Comparison of ENCODE assay signal across 8 cellular contexts in genomic region chr19:7871280-7871529, GRCh38. TPM values are rescaled to one million over a fixed set of nuclear protein-coding genes. Genes with fewer than 3 reads are reported as not detected.
DNase-seq lines count a peak whose midpoint lies in the region; ATAC-seq and TF ChIP-seq lines count a peak whose summit lies in the region.

No MANE protein-coding gene starts in this region.

- dilution Hi-C loops in IMR-90 (cut with HindIII; ENCODE audit: low sequenced_read_pairs, unreplicated experiment), result no loop called here

- H3K18ac ChIP-seq in IMR-90 (ENCODE audit: low read depth, low read length), result no peak overlapping the region

- no peaks in the 10 kb centered on the region for H3K36me3 Mint-ChIP-seq in CD8-positive, alpha-beta memory T cell
- peaks cover 0 to 13% of the 10 kb centered on the region in 2 donors for H3K36me3 Mint-ChIP-seq in naive B cell

- intact Hi-C loops in IMR-90 (cut with micrococcal nuclease) (no loop called here), body of pancreas (cut with DNase I) (no loop called here)

- H3K14ac ChIP-seq in IMR-90 (replicated peaks; ENCODE audit: low read depth, low read length), result no peak overlapping the region

- peak overlapping the region; percentile 51 for H2AFZ ChIP-seq in IMR-90 (replicated peaks; ENCODE audit: low read length, poor library complexity)

- H3K4me3 Mint-ChIP-seq in CD8-positive, alpha-beta memory T cell, result peak overlapping the region; percentile 24 to 83 (median 67)
- peak overlapping the region in 7 of 8 donors; percentile 15 to 87 (median 70) for H3K4me3 Mint-ChIP-seq in naive B cell

- no peak overlapping the region for H3K4ac ChIP-seq in IMR-90 (ENCODE audit: low read depth, low read length)

- H3K9me3 Mint-ChIP-seq in CD8-positive, alpha-beta memory T cell, result peaks cover 0 to 2% (median 0%) of the 10 kb centered on the region in 5 donors
- H3K9me3 Mint-ChIP-seq in naive B cell, result peaks cover 0 to 10% (median 6%) of the 10 kb centered on the region in 7 donors

- H3K79me1 ChIP-seq in IMR-90 (ENCODE audit: low read depth in 1 of 2, low read length in 2 of 2), result no peaks in the 10 kb centered on the region

- peaks cover 26 to 46% (median 28%) of the 10 kb centered on the region in 3 donors for H3K4me1 Mint-ChIP-seq in CD8-positive, alpha-beta memory T cell
- peaks cover 30 to 38% (median 33%) of the 10 kb centered on the region in 3 donors for H3K4me1 Mint-ChIP-seq in naive B cell

- H3K4me1 ChIP-seq in CD8-positive, alpha-beta memory T cell (ENCODE audit: insufficient read depth, low read length), result peaks cover 31% of the 10 kb centered on the region
- H3K4me1 ChIP-seq in IMR-90 (ENCODE audit: control insufficient read depth, insufficient read depth, low read length) (peaks cover 16% of the 10 kb centered on the region), body of pancreas (peaks cover 54% of the 10 kb centered on the region)

- H3K4me2 ChIP-seq in IMR-90 (ENCODE audit: low read depth, low read length), result no peak overlapping the region

- no peak overlapping the region for H4K91ac ChIP-seq in IMR-90 (ENCODE audit: insufficient read depth, low read depth, low read length)

- H3K9me3 ChIP-seq in CD8-positive, alpha-beta memory T cell (ENCODE audit: low read length), result no peaks in the 10 kb centered on the region
- H3K9me3 ChIP-seq in IMR-90 (ENCODE audit: control insufficient read depth, insufficient read depth, low read length), result no peaks in the 10 kb centered on the region
- no peaks in the 10 kb centered on the region for H3K9me3 ChIP-seq in body of pancreas

- H3K27ac Mint-ChIP-seq in CD8-positive, alpha-beta memory T cell, result peak overlapping the region in 4 of 8 donors; percentile 16 to 73 (median 29)
- peak overlapping the region in 2 of 6 donors; percentile 11 to 92 for H3K27ac Mint-ChIP-seq in naive B cell

- WGBS in IMR-90 (ENCODE audit: extremely low coverage in 2 of 2, insufficient read length in 1 of 2), 2 experiments, result 49% methylated on average over 5 of the region's 5 CpGs; no CpG with 5 or more reads in 1 of the 2 experiments
- 30 to 35% methylated on average over 5 of the region's 5 CpGs for WGBS in body of pancreas, 2 donors

- TF ChIP-seq CTCF in IMR-90 (conservative IDR thresholded peaks at IDR 0.05; ENCODE audit: low read depth, low read length), result no peak
- TF ChIP-seq CTCF in body of pancreas (IDR thresholded peaks at IDR 0.05), result no peak

- H4K8ac ChIP-seq in IMR-90 (ENCODE audit: low read depth in 2 of 2, low read length in 2 of 2), result no peak overlapping the region

- no peak overlapping the region for H3K4me3 ChIP-seq in CD8-positive, alpha-beta memory T cell (ENCODE audit: low read length)
- H3K4me3 ChIP-seq in IMR-90 (ENCODE audit: insufficient read depth, low read depth, low read length) (no peak overlapping the region), body of pancreas (no peak overlapping the region)

- H2AK9ac ChIP-seq in IMR-90 (replicated peaks; ENCODE audit: low read depth, low read length, poor library complexity), result no peak overlapping the region

- H3K36me3 ChIP-seq in CD8-positive, alpha-beta memory T cell (ENCODE audit: insufficient read depth, low read length), result no peaks in the 10 kb centered on the region
- H3K36me3 ChIP-seq in IMR-90 (ENCODE audit: control insufficient read depth, insufficient read depth, low read length) (no peaks in the 10 kb centered on the region), body of pancreas (replicated peaks in 1 of 2; ENCODE audit: insufficient read depth in 1 of 2, low read depth in 2 of 2) (no peaks in the 10 kb centered on the region)

- DNase-seq in CD8-positive, alpha-beta memory T cell, result no peak
- DNase-seq in IMR-90 (no peak), body of pancreas (no peak), naive B cell (no peak), CD1c-positive myeloid dendritic cell (ENCODE audit: extremely low spot score) (no peak), NCI-H146 (lab: John Stamatoyannopoulos, UW) (no peak)

- H2BK5ac ChIP-seq in IMR-90 (ENCODE audit: low read depth, low read length, poor library complexity, severe bottlenecking), result no peak overlapping the region

- no peak for TF ChIP-seq POLR2A in IMR-90 (IDR thresholded peaks at IDR 0.05; ENCODE audit: low read depth, low read length)
- no peak for TF ChIP-seq POLR2A in body of pancreas (IDR thresholded peaks at IDR 0.05)

- H3K9ac ChIP-seq in IMR-90 (ENCODE audit: low read depth, low read length), result no peak overlapping the region

- H3K27me3 Mint-ChIP-seq in CD8-positive, alpha-beta memory T cell, result peaks cover 19 to 31% of the 10 kb centered on the region in 2 donors
- H3K27me3 Mint-ChIP-seq in naive B cell, result peaks cover 19 to 70% (median 48%) of the 10 kb centered on the region in 3 donors

- no peak overlapping the region for H2BK120ac ChIP-seq in IMR-90 (ENCODE audit: low read depth, low read length)

- peak overlapping the region; percentile 57 for H3K27ac ChIP-seq in CD8-positive, alpha-beta memory T cell (ENCODE audit: low read depth, low read length)
- H3K27ac ChIP-seq in IMR-90 (ENCODE audit: insufficient read depth, low read length) (no peak overlapping the region), body of pancreas (peak overlapping the region in 3 of 4 donors; percentile 76 to 85 (median 81))

- no peak for TF ChIP-seq RAD21 in IMR-90 (IDR thresholded peaks at IDR 0.05; ENCODE audit: low read length)

- CTCF ChIA-PET in CD8-positive, alpha-beta memory T cell (lab: Charles Lee), result no interaction called here
- CTCF ChIA-PET in IMR-90 (lab: Yijun Ruan, JAX), result no interaction called here

- no peak overlapping the region for H2BK20ac ChIP-seq in IMR-90 (ENCODE audit: low read depth, low read length)

- ATAC-seq in IMR-90 (ENCODE audit: low read depth), result no peak
- ATAC-seq in body of pancreas, result peak; percentile 25
- no peak for ATAC-seq in naive B cell (ENCODE audit: low read depth in 2 of 2)
- ATAC-seq in HG02938 (IDR thresholded peaks at IDR 0.05; ENCODE audit: unreplicated experiment), result no peak
- ATAC-seq in GM21576 (IDR thresholded peaks at IDR 0.05; ENCODE audit: unreplicated experiment), result no peak

- no peaks in the 10 kb centered on the region for H3K9me1 ChIP-seq in IMR-90 (ENCODE audit: insufficient read depth, low read length)

- H3K56ac ChIP-seq in IMR-90 (ENCODE audit: extremely low read depth, insufficient read depth, low read length), result no peak overlapping the region

- peaks cover 24% of the 10 kb centered on the region for H3K27me3 ChIP-seq in CD8-positive, alpha-beta memory T cell (ENCODE audit: insufficient read depth, low read length, poor library complexity, severe bottlenecking)
- peaks cover 37% of the 10 kb centered on the region for H3K27me3 ChIP-seq in IMR-90 (ENCODE audit: control insufficient read depth, insufficient read depth, low read length)
- no peaks in the 10 kb centered on the region for H3K27me3 ChIP-seq in body of pancreas

- peaks cover 8% of the 10 kb centered on the region for H4K20me1 ChIP-seq in IMR-90 (ENCODE audit: insufficient read depth, low read length)

- in situ Hi-C loops in IMR-90 (cut with MboI; ENCODE audit: low sequenced_read_pairs), result no loop called here

- no TSS peak for BruUV-seq in IMR-90 (replicated peaks; lab: Mats Ljungman, UMichigan)

- no peak overlapping the region for H2AK5ac ChIP-seq in IMR-90 (ENCODE audit: low read depth, low read length)

- no peak overlapping the region for H3K23ac ChIP-seq in IMR-90 (ENCODE audit: low read depth, low read length)

- POLR2A ChIA-PET in CD8-positive, alpha-beta memory T cell (lab: Charles Lee), result no interaction called here
- POLR2A ChIA-PET in IMR-90 (lab: Charles Lee; ENCODE audit: unreplicated experiment), result no interaction called here

- no peak overlapping the region for H2BK15ac ChIP-seq in IMR-90 (ENCODE audit: low read depth, low read length)

- no peak overlapping the region for H4K5ac ChIP-seq in IMR-90 (ENCODE audit: low read depth, low read length)

RNA-seq across cellular contexts. Expression of gene PRR36, which starts 3.0 kb away (rescaled TPM):
- not detected for total RNA-seq in CD8-positive, alpha-beta memory T cell
- polyA plus RNA-seq in CD8-positive, alpha-beta memory T cell, result not detected
- total RNA-seq in IMR-90 (2012; rRNA removed), result not detected in 2 replicates
- 0.02 and 0.06 TPM in 2 replicates for polyA plus RNA-seq in IMR-90 (2012; rRNA removed)
- polyA plus RNA-seq in IMR-90 (2012; cell fraction: cytosol; rRNA removed), result 0.05 and 0.21 TPM in 2 replicates
- 0.09 and 0.29 TPM in 2 replicates for polyA plus RNA-seq in IMR-90 (2012; cell fraction: nucleus; rRNA removed; ENCODE audit: low replicate concordance)
- 10 to 100 TPM in 1 of 2 donors, 1 to 10 TPM in 1; 1.0 to 12.9 TPM for total RNA-seq in body of pancreas
- under 1 TPM in 1 of 6 donors, not detected in 5; 0.05 TPM for polyA plus RNA-seq in naive B cell (ENCODE audit: low read depth in 6 of 6)

RNA-seq across cellular contexts. Expression of gene LRRC8E, which starts 17.1 kb away (rescaled TPM):
- not detected for total RNA-seq in CD8-positive, alpha-beta memory T cell
- not detected for polyA plus RNA-seq in CD8-positive, alpha-beta memory T cell
- total RNA-seq in IMR-90 (2012; rRNA removed) (6.9 and 7.2 TPM in 2 replicates), body of pancreas (1 to 10 TPM; 2.6 to 3.4 TPM)
- polyA plus RNA-seq in IMR-90 (2012; rRNA removed) (6.4 and 6.9 TPM in 2 replicates), naive B cell (ENCODE audit: low read depth in 6 of 6) (not detected)
- polyA plus RNA-seq in IMR-90 (2012; cell fraction: cytosol; rRNA removed), result 4.1 and 5.4 TPM in 2 replicates
- polyA plus RNA-seq in IMR-90 (2012; cell fraction: nucleus; rRNA removed; ENCODE audit: low replicate concordance), result 4.1 and 7.1 TPM in 2 replicates

RNA-seq across cellular contexts. Expression of gene MAP2K7, which starts 32.5 kb away (rescaled TPM):
- total RNA-seq in CD8-positive, alpha-beta memory T cell, result 10 to 100 TPM; 35.9 to 38.3 TPM
- 2.0 TPM for polyA plus RNA-seq in CD8-positive, alpha-beta memory T cell
- 3.9 and 4.1 TPM in 2 replicates for total RNA-seq in IMR-90 (2012; rRNA removed)
- 15.6 TPM in 2 replicates for polyA plus RNA-seq in IMR-90 (2012; rRNA removed)
- polyA plus RNA-seq in IMR-90 (2012; cell fraction: cytosol; rRNA removed), result 4.4 and 11.5 TPM in 2 replicates
- 49.0 and 68.0 TPM in 2 replicates for polyA plus RNA-seq in IMR-90 (2012; cell fraction: nucleus; rRNA removed; ENCODE audit: low replicate concordance)
- total RNA-seq in body of pancreas, result 10 to 100 TPM in 1 of 2 donors, 1 to 10 TPM in 1; 8.0 to 34.9 TPM
- 1 to 10 TPM in 5 of 6 donors, under 1 TPM in 1; 0.50 to 5.1 (median 2.9) TPM for polyA plus RNA-seq in naive B cell (ENCODE audit: low read depth in 6 of 6)

RNA-seq across cellular contexts. Expression of gene EVI5L, which starts 41.2 kb away (rescaled TPM):
- 1 to 10 TPM; 6.7 to 7.4 TPM for total RNA-seq in CD8-positive, alpha-beta memory T cell
- 2.9 TPM for polyA plus RNA-seq in CD8-positive, alpha-beta memory T cell
- total RNA-seq in IMR-90 (2012; rRNA removed), result 12.7 and 15.0 TPM in 2 replicates
- 14.6 and 15.0 TPM in 2 replicates for polyA plus RNA-seq in IMR-90 (2012; rRNA removed)
- polyA plus RNA-seq in IMR-90 (2012; cell fraction: cytosol; rRNA removed), result 13.6 and 18.5 TPM in 2 replicates
- polyA plus RNA-seq in IMR-90 (2012; cell fraction: nucleus; rRNA removed; ENCODE audit: low replicate concordance), result 21.0 and 37.0 TPM in 2 replicates
- total RNA-seq in body of pancreas, result 10 to 100 TPM in 1 of 2 donors, 1 to 10 TPM in 1; 6.0 to 12.9 TPM
- polyA plus RNA-seq in naive B cell (ENCODE audit: low read depth in 6 of 6), result 1 to 10 TPM in 5 of 6 donors, under 1 TPM in 1; 0.63 to 4.0 (median 1.6) TPM

RNA-seq across cellular contexts. Expression of gene TGFBR3L, which starts 43.4 kb away (rescaled TPM):
- total RNA-seq in CD8-positive, alpha-beta memory T cell, result 1 to 10 TPM; 7.7 to 8.6 TPM
- 1.3 TPM for polyA plus RNA-seq in CD8-positive, alpha-beta memory T cell
- total RNA-seq in IMR-90 (2012; rRNA removed) (not detected in 2 replicates), body of pancreas (1 to 10 TPM in 1 of 2 donors, not detected in 1; 9.9 TPM)
- polyA plus RNA-seq in IMR-90 (2012; rRNA removed) (0.94 and 2.2 TPM in 2 replicates), naive B cell (ENCODE audit: low read depth in 6 of 6) (not detected)
- polyA plus RNA-seq in IMR-90 (2012; cell fraction: cytosol; rRNA removed), result 3.5 and 4.4 TPM in 2 replicates
- polyA plus RNA-seq in IMR-90 (2012; cell fraction: nucleus; rRNA removed; ENCODE audit: low replicate concordance), result 1.9 and 3.1 TPM in 2 replicates
